8 cellular contexts compared by ENCODE assay signal in the genomic region with DNA sequence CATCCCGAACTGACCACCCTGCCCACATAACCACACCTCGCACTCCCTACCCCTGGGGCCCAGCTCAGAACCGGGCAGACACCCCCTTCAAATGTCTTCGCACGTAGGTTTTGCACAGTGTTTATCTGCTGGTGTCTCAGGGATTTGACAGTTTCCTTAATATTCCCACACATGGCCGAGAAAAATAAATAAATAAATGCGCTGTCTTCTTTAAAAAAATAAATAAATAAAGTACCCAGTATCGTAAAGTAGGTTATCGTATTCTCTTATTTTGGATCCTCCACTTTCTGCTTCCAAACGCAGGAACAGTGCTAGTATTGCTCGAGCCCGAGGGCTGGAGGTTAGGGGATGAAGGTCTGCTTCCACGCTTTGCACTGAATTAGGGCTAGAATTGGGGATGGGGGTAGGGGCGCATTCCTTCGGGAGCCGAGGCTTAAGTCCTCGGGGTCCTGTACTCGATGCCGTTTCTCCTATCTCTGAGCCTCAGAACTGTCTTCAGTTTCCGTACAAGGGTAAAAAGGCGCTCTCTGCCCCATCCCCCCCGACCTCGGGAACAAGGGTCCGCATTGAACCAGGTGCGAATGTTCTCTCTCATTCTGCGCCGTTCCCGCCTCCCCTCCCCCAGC. TPM values are rescaled to one million over a fixed set of nuclear protein-coding genes. Genes with fewer than 3 reads are reported as not detected.
DNase-seq lines count a peak whose midpoint lies in the region; ATAC-seq and TF ChIP-seq lines count a peak whose summit lies in the region.

No MANE protein-coding gene starts in this region.

- H3K27me3 ChIP-seq in GM06990 (replicated peaks; ENCODE audit: control insufficient read depth, insufficient read depth, low read length) (peaks cover 9% of the 10 kb centered on the region), adrenal gland (no peaks in the 10 kb centered on the region)

- peak overlapping the region; percentile 62 for H3K4me3 ChIP-seq in GM06990 (replicated peaks; ENCODE audit: low read depth, low read length)
- peak overlapping the region; percentile 33 to 88 (median 66) for H3K4me3 ChIP-seq in adrenal gland

- H3K4me3 Mint-ChIP-seq in stimulated activated naive CD8-positive, alpha-beta T cell treated with anti-CD3 and anti-CD28 coated beads, Interleukin-15, Interleukin-2, amounts not matched to agents 100 ng/mL and 50 ng/mL, for 24 hours = peak overlapping the region; percentile 88

- no peaks in the 10 kb centered on the region for H3K36me3 ChIP-seq in GM06990 (ENCODE audit: control insufficient read depth, insufficient read depth, low read length)
- H3K36me3 ChIP-seq in adrenal gland (replicated peaks in 1 of 2) = peaks cover 0 to 29% of the 10 kb centered on the region in 2 donors

- peaks cover 24 to 37% of the 10 kb centered on the region in 2 donors for H3K4me1 ChIP-seq in adrenal gland (replicated peaks in 1 of 2)

- peak overlapping the region; percentile 95 for H3K27ac Mint-ChIP-seq in stimulated activated naive CD8-positive, alpha-beta T cell treated with anti-CD3 and anti-CD28 coated beads, Interleukin-15, Interleukin-2, amounts not matched to agents 100 ng/mL and 50 ng/mL, for 24 hours

- DNase-seq in GM06990 (ENCODE audit: extremely low read depth, insufficient read length) (no peak), HT1080 (ENCODE audit: low read depth) (peak; percentile 22), adrenal gland (no peak), inferior parietal cortex (ENCODE audit: extremely low spot score) (peak; percentile 37), GDM1 (lab: John Stamatoyannopoulos, UW) (no peak)
- no peak for DNase-seq in activated CD4-positive, alpha-beta T cell treated with anti-CD3 and anti-CD28 coated beads for 1 hour

- TF ChIP-seq CTCF in GM06990 (IDR thresholded peaks at IDR 0.05; ENCODE audit: insufficient read depth, low read length, poor library complexity, severe bottlenecking) (no peak), adrenal gland (IDR thresholded peaks at IDR 0.05) (no peak)

- 0 to 1% (median 0%) methylated on average over 27 to 28 of the region's 28 CpGs for WGBS in adrenal gland, 4 donors

- no peak for TF ChIP-seq POLR2A in adrenal gland (IDR thresholded peaks at IDR 0.05)

- H3K27ac ChIP-seq in adrenal gland = peak overlapping the region; percentile 97 to 99 (median 99)

- ATAC-seq in GM18861 (IDR thresholded peaks at IDR 0.05; ENCODE audit: unreplicated experiment) = no peak

- H3K4me1 Mint-ChIP-seq in stimulated activated naive CD8-positive, alpha-beta T cell treated with anti-CD3 and anti-CD28 coated beads, Interleukin-15, Interleukin-2, amounts not matched to agents 100 ng/mL and 50 ng/mL, for 24 hours (ENCODE audit: low read depth) = peaks cover 79% of the 10 kb centered on the region

- peaks cover 36% of the 10 kb centered on the region for H3K36me3 Mint-ChIP-seq in stimulated activated naive CD8-positive, alpha-beta T cell treated with anti-CD3 and anti-CD28 coated beads, Interleukin-15, Interleukin-2, amounts not matched to agents 100 ng/mL and 50 ng/mL, for 24 hours (ENCODE audit: low read depth)

- H3K9me3 ChIP-seq in adrenal gland (replicated peaks in 1 of 3) = no peaks in the 10 kb centered on the region

- intact Hi-C loops in adrenal gland (cut with DNase I) = loop anchor here in 1 of 2 donors (10.0 kb wide), 1 partner anchor 133 kb away; no protein-coding TSS in a partner anchor

- no peaks in the 10 kb centered on the region for H3K9me3 Mint-ChIP-seq in stimulated activated naive CD8-positive, alpha-beta T cell treated with anti-CD3 and anti-CD28 coated beads, Interleukin-15, Interleukin-2, amounts not matched to agents 100 ng/mL and 50 ng/mL, for 24 hours

- H3K27me3 Mint-ChIP-seq in stimulated activated naive CD8-positive, alpha-beta T cell treated with anti-CD3 and anti-CD28 coated beads, Interleukin-15, Interleukin-2, amounts not matched to agents 100 ng/mL and 50 ng/mL, for 24 hours = peaks cover 44% of the 10 kb centered on the region

RNA-seq across cellular contexts. Expression of a gene that starts 0.7 kb away (rescaled TPM):
- total RNA-seq in HT1080 (2014; rRNA removed; shearing (Covaris generic)) = 2.2 and 3.2 TPM in 2 replicates
- 1.1 and 2.4 TPM in 2 replicates for polyA plus RNA-seq in HT1080 (2015; cell fraction: cytosol; rRNA removed)
- polyA plus RNA-seq in HT1080 (2015; cell fraction: nucleus; rRNA removed) = 11.4 and 34.0 TPM in 2 replicates
- total RNA-seq in adrenal gland = 100 to 1,000 TPM in 5 of 8 donors, 10 to 100 TPM in 3; 47.9 to 393 (median 152) TPM
- polyA plus RNA-seq in adrenal gland = 100 to 1,000 TPM in 2 of 3 donors, 10 to 100 TPM in 1; 63.2 to 129 (median 107) TPM

Comparison
In these comparisons a context has a peak if more than half of its experiments do, and no peak if none do; other contexts are left out.
1. DNase-seq: peak in HT1080 (single experiment) and inferior parietal cortex (single experiment); none in GM06990 (single experiment), adrenal gland (0 of 7), GDM1 (single experiment) and activated CD4-positive, alpha-beta T cell treated with anti-CD3 and anti-CD28 coated beads for 1 hour (single experiment).
2. RNA of a gene that starts 0.7 kb away (total RNA-seq): 47.9 to 393 TPM in adrenal gland; 2.2 to 3.2 TPM in HT1080; every median in the first group is over 10 times any median in the second.